In the genomic region with DNA sequence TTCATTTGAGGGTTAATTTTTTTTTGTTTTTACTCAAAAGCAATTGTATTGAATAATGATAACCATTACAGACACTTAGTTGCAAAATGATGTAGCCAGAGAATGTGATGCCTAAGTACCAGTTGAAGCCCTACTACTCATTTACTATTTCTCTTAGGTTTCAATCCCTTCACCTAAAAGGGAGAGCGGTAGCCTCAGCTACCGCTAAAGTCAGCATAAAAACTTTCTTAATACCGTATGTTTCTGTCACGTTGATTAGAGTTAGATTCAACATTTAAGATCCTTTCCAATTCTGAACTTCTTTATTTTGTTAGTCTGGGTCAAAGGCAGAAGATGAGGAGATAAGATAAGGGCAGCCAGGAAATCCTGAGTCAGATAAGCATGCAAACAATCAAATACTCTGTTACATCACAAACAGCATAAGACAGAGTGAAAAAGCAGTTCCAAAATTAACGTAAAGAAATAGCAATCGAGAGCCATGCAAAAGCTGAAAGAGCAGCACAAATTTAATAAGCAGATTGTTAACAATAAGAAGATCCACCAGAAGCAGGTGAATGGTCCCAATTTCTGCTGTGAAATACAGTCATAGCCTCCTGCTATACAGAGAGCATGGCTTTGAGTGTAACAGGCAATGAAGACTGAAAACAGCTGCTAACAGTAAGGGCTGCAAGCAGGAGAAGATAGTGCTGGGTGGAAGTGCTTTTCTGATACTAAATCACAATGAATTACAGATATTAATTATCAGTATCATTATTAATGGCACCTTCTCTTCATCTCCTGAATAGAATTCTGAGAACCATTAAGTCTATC, we compare ENCODE assay signal across 18 cellular contexts. TPM values are rescaled to one million over a fixed set of nuclear protein-coding genes. Genes with fewer than 3 reads are reported as not detected.
DNase-seq lines count a peak whose midpoint lies in the region; ATAC-seq and TF ChIP-seq lines count a peak whose summit lies in the region.
"Had no signal": no experiment of that assay in that cellular context is flagged by ENCODE, and none has a peak within 500 bp of the region (broad histone marks: within the 10 kb centered on the region; RNA-seq: fewer than 3 reads in every experiment).

No MANE protein-coding gene starts in this region.

- no peaks in the 10 kb centered on the region for H3K27me3 ChIP-seq in CD8-positive, alpha-beta memory T cell (ENCODE audit: insufficient read depth, low read length, poor library complexity, severe bottlenecking)
- H3K27me3 ChIP-seq in adrenal gland (no peaks in the 10 kb centered on the region), right lobe of liver (no peaks in the 10 kb centered on the region)
- H3K27me3 ChIP-seq: colonic mucosa, SJSA1, transverse colon had no signal

- TF ChIP-seq CTCF in adrenal gland (IDR thresholded peaks at IDR 0.05) (no peak), right lobe of liver (IDR thresholded peaks at IDR 0.05) (no peak)

- 12 to 19% (median 16%) methylated on average over 6 of the region's 6 CpGs for WGBS in adrenal gland, 4 donors
- WGBS in right lobe of liver (ENCODE audit: insufficient coverage, low coverage, low lambda C conversion rate, missing lambda C conversion rate) = 37% methylated on average over 6 of the region's 6 CpGs

- peak overlapping the region in 5 of 7 donors; percentile 12 to 25 (median 13) for H3K4me3 Mint-ChIP-seq in CD8-positive, alpha-beta memory T cell
- H3K4me3 Mint-ChIP-seq: activated CD8-positive, alpha-beta T cell treated with anti-CD3 and anti-CD28 coated beads, Interleukin-2, amount 10 ng/mL, durations not matched to agents 7 days and 5 days; CD8-positive, alpha-beta T cell; nephron progenitor cell had no signal

- DNase-seq in CD8-positive, alpha-beta memory T cell = no peak
- DNase-seq in KBM-7 (peak; percentile 65), adrenal gland (peak in 4 of 7 donors; percentile 19 to 53 (median 42)), right lobe of liver (no peak), DMS153 treated with DMSO at 0.1 percent for 48 hours (lab: John Stamatoyannopoulos, UW; ENCODE audit: unreplicated experiment) (no peak), ACHN (no peak)
- DNase-seq: activated CD8-positive, alpha-beta T cell treated with anti-CD3 and anti-CD28 coated beads, Interleukin-2, amount 10 ng/mL, durations not matched to agents 7 days and 5 days; CD8-positive, alpha-beta T cell; colonic mucosa; glutamatergic neuron; mammary epithelial cell; NCI-H1436 treated with DMSO at 0.1 percent for 48 hours; nephron progenitor cell; transverse colon had no signal

- no peak overlapping the region for H3K4me3 ChIP-seq in CD8-positive, alpha-beta memory T cell (ENCODE audit: low read length)
- H3K4me3 ChIP-seq in adrenal gland (no peak overlapping the region), right lobe of liver (no peak overlapping the region)
- H3K4me3 ChIP-seq: colonic mucosa, SJSA1, transverse colon had no signal

- peaks cover 8 to 10% (median 9%) of the 10 kb centered on the region in 3 donors for H3K4me1 Mint-ChIP-seq in CD8-positive, alpha-beta memory T cell
- H3K4me1 Mint-ChIP-seq: nephron progenitor cell had no signal

- H3K27ac Mint-ChIP-seq in CD8-positive, alpha-beta memory T cell = peak overlapping the region in 5 of 8 donors; percentile 5 to 51 (median 43)
- H3K27ac Mint-ChIP-seq: activated CD8-positive, alpha-beta T cell treated with anti-CD3 and anti-CD28 coated beads, Interleukin-2, amount 10 ng/mL, durations not matched to agents 7 days and 5 days; activated T-helper 2 cell treated with anti-CD3 and anti-CD28 coated beads, Interferon-gamma antibody, Interleukin-2, Interleukin-4, amounts not matched to agents 10 μg/mL and 5 μg/mL and 100 μg/mL, durations not matched to agents 14 hours and 24 hours and 36 hours; CD8-positive, alpha-beta T cell; nephron progenitor cell had no signal

- CTCF ChIA-PET in CD8-positive, alpha-beta memory T cell (lab: Charles Lee) = no interaction called here

- H3K4me1 ChIP-seq in CD8-positive, alpha-beta memory T cell (ENCODE audit: insufficient read depth, low read length) = no peaks in the 10 kb centered on the region
- H3K4me1 ChIP-seq in adrenal gland (replicated peaks in 1 of 2) (peaks cover 0 to 21% of the 10 kb centered on the region in 2 donors), right lobe of liver (peaks cover 0 to 5% (median 2%) of the 10 kb centered on the region in 4 donors)
- H3K4me1 ChIP-seq: colonic mucosa, SJSA1 had no signal

- no peaks in the 10 kb centered on the region for H3K36me3 Mint-ChIP-seq in CD8-positive, alpha-beta memory T cell
- H3K36me3 Mint-ChIP-seq: CD8-positive, alpha-beta T cell had no signal

- TF ChIP-seq POLR2A in adrenal gland (IDR thresholded peaks at IDR 0.05) (no peak), right lobe of liver (IDR thresholded peaks at IDR 0.05) (no peak)

- H3K9me3 ChIP-seq in CD8-positive, alpha-beta memory T cell (ENCODE audit: low read length) = no peaks in the 10 kb centered on the region
- H3K9me3 ChIP-seq in adrenal gland (replicated peaks in 1 of 3) (no peaks in the 10 kb centered on the region), right lobe of liver (no peaks in the 10 kb centered on the region)
- H3K9me3 ChIP-seq: colonic mucosa, SJSA1, transverse colon had no signal

- in situ Hi-C loops in KBM-7 (cut with MboI; ENCODE audit: low pct_unique_long_range_greater_than_20kb, low sequenced_read_pairs) = no loop called here
- in situ Hi-C loops in ACHN (cut with HindIII; ENCODE audit: low pct_ligation_motif_present, low pct_unique_long_range_greater_than_20kb, low sequenced_read_pairs) = no loop called here

- ATAC-seq in right lobe of liver = peak; percentile 49 to 88 (median 77)
- ATAC-seq in GM21526 (IDR thresholded peaks at IDR 0.05; ENCODE audit: low FRiP score, unreplicated experiment) = no peak
- ATAC-seq: activated CD8-positive, alpha-beta T cell treated with anti-CD3 and anti-CD28 coated beads, Interleukin-2, amount 10 ng/mL, durations not matched to agents 7 days and 5 days; CD8-positive, alpha-beta T cell had no signal

- no peaks in the 10 kb centered on the region for H3K36me3 ChIP-seq in CD8-positive, alpha-beta memory T cell (ENCODE audit: insufficient read depth, low read length)
- H3K36me3 ChIP-seq in adrenal gland (replicated peaks in 1 of 2) = no peaks in the 10 kb centered on the region
- H3K36me3 ChIP-seq in right lobe of liver = no peaks in the 10 kb centered on the region
- H3K36me3 ChIP-seq: colonic mucosa, SJSA1, transverse colon had no signal

- H3K9me3 Mint-ChIP-seq in CD8-positive, alpha-beta memory T cell = no peaks in the 10 kb centered on the region
- H3K9me3 Mint-ChIP-seq: activated T-helper 2 cell treated with anti-CD3 and anti-CD28 coated beads, Interferon-gamma antibody, Interleukin-2, Interleukin-4, amounts not matched to agents 10 μg/mL and 5 μg/mL and 100 μg/mL, durations not matched to agents 14 hours and 24 hours and 36 hours; CD8-positive, alpha-beta T cell; nephron progenitor cell had no signal

- POLR2A ChIA-PET in CD8-positive, alpha-beta memory T cell (lab: Charles Lee) = no interaction called here

- intact Hi-C loops in adrenal gland (cut with DNase I) (no loop called here), right lobe of liver (cut with DNase I) (no loop called here)

- H3K27ac ChIP-seq in CD8-positive, alpha-beta memory T cell (ENCODE audit: low read depth, low read length) = no peak overlapping the region
- H3K27ac ChIP-seq in adrenal gland (peak overlapping the region; percentile 41 to 72 (median 52)), right lobe of liver (no peak overlapping the region)
- H3K27ac ChIP-seq: colonic mucosa, SJSA1, transverse colon had no signal

- H3K27me3 Mint-ChIP-seq in CD8-positive, alpha-beta memory T cell = peaks cover 0 to 3% of the 10 kb centered on the region in 2 donors

RNA-seq across cellular contexts. Expression of gene TMEM207, which starts 3.0 kb away (rescaled TPM):
- total RNA-seq in CD8-positive, alpha-beta memory T cell = not detected
- polyA plus RNA-seq in CD8-positive, alpha-beta memory T cell = not detected
- total RNA-seq in adrenal gland = not detected
- not detected for polyA plus RNA-seq in adrenal gland
- total RNA-seq in right lobe of liver = not detected
- total RNA-seq: activated CD8-positive, alpha-beta T cell treated with anti-CD3 and anti-CD28 coated beads, Interleukin-2, amount 10 ng/mL, durations not matched to agents 7 days and 5 days; activated T-helper 2 cell treated with anti-CD3 and anti-CD28 coated beads, Interferon-gamma antibody, Interleukin-2, Interleukin-4, amounts not matched to agents 10 μg/mL and 5 μg/mL and 100 μg/mL, durations not matched to agents 14 hours and 24 hours and 36 hours; CD8-positive, alpha-beta T cell; colonic mucosa; epithelial cell of proximal tubule; mammary epithelial cell; SJSA1; transverse colon had no signal
- polyA plus RNA-seq: mammary epithelial cell had no signal

RNA-seq across cellular contexts. Expression of gene CLDN16, which starts 58.7 kb away (rescaled TPM):
- total RNA-seq in CD8-positive, alpha-beta memory T cell = not detected
- polyA plus RNA-seq in CD8-positive, alpha-beta memory T cell = not detected
- total RNA-seq in adrenal gland = 1 to 10 TPM in 4 of 8 donors, under 1 TPM in 4; 0.49 to 2.9 (median 0.97) TPM
- under 1 TPM; 0.20 to 0.72 (median 0.33) TPM for polyA plus RNA-seq in adrenal gland
- total RNA-seq in right lobe of liver = 1 to 10 TPM in 3 of 6 experiments, under 1 TPM in 3; 0.37 to 6.6 (median 1.3) TPM
- total RNA-seq: activated CD8-positive, alpha-beta T cell treated with anti-CD3 and anti-CD28 coated beads, Interleukin-2, amount 10 ng/mL, durations not matched to agents 7 days and 5 days; activated T-helper 2 cell treated with anti-CD3 and anti-CD28 coated beads, Interferon-gamma antibody, Interleukin-2, Interleukin-4, amounts not matched to agents 10 μg/mL and 5 μg/mL and 100 μg/mL, durations not matched to agents 14 hours and 24 hours and 36 hours; CD8-positive, alpha-beta T cell; colonic mucosa; transverse colon had no signal

Comparison
In these comparisons a context has a peak if more than half of its experiments do, and no peak if none do; other contexts are left out.
1. DNase-seq: peak in KBM-7 (single experiment) and adrenal gland (4 of 7); none in CD8-positive, alpha-beta memory T cell (0 of 5), right lobe of liver (0 of 3), DMS153 treated with DMSO at 0.1 percent for 48 hours (single experiment) and ACHN (single experiment).
2. H3K27ac ChIP-seq: peak in adrenal gland (5 of 5); none in CD8-positive, alpha-beta memory T cell (single experiment) and right lobe of liver (0 of 3).